In the genomic region with DNA sequence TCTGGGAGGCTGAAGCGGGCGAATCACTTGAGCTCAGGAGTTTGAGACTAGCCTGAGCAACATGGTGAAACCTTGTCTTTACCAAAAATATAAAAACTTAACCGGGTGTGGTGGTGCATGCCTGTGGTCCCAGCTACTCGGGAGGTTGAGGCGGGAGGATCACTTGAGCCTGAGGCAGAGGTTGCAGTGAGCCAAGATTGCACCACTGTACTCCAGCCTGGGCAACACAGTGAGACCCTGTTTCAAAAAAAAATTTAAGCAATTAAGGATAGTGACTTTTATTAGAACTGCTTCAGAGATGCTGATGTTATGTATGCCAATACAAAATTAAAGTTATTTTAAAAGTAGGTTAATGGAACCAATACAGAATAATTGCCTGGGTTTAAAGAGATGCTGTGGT, we compare ENCODE assay signal across 6 cellular contexts. TPM values are rescaled to one million over a fixed set of nuclear protein-coding genes. Genes with fewer than 3 reads are reported as not detected.
"Had no signal": no experiment of that assay in that cellular context is flagged by ENCODE, and none has a peak within 500 bp of the region (broad histone marks: within the 10 kb centered on the region; RNA-seq: fewer than 3 reads in every experiment).

No MANE protein-coding gene starts in this region.

RNA-seq across cellular contexts. Expression of a gene that starts 48.8 kb away (rescaled TPM):
- total RNA-seq: left ventricle myocardium inferior, lower leg skin, lung microvascular endothelial cell, mesenteric fat pad, mucosa of descending colon, myocyte had no signal
